17 cellular contexts compared by ENCODE assay signal in the genomic region with DNA sequence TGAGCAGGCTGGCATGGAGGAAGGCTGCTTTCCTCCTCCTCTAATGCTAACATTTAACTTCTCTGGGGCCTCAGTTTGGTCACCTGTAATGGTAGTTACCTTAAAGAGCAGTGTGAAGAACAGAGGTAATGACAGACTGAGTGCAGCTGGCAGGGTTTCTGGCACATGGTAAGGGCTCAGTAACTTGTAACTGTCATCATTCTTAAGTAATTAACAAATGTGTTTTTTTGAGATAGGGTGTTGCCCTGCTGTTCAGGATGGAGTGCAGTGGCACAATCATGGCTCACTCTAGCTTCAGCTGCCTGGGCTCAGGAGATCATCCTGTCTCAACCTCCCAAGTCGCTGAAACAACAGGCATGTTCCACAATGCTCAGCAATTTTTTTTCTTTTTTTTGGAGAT.
A peak's percentile ranks its signal among the peaks of the same experiment; 100 is the strongest.
DNase-seq lines count a peak whose midpoint lies in the region; ATAC-seq and TF ChIP-seq lines count a peak whose summit lies in the region.
"Had no signal": no experiment of that assay in that cellular context is flagged by ENCODE, and none has a peak within 500 bp of the region (broad histone marks: within the 10 kb centered on the region; RNA-seq: fewer than 3 reads in every experiment).

No MANE protein-coding gene starts in this region.

- H3K36me3 ChIP-seq in OCI-LY3 (replicated peaks; ENCODE audit: low read depth, low read length) (peaks cover 6% of the 10 kb centered on the region), neural progenitor cell (no peaks in the 10 kb centered on the region), mucosa of descending colon (ENCODE audit: low read depth) (no peaks in the 10 kb centered on the region)
- H3K36me3 ChIP-seq: pancreas, vagina had no signal

- ATAC-seq in GM21447 (IDR thresholded peaks at IDR 0.05; ENCODE audit: unreplicated experiment) (peak; percentile 6), HG03097 (IDR thresholded peaks at IDR 0.05; ENCODE audit: low FRiP score, unreplicated experiment) (no peak), mucosa of descending colon (no peak)
- ATAC-seq: gastroesophageal sphincter had no signal

- peaks cover 52% of the 10 kb centered on the region for H3K4me1 Mint-ChIP-seq in neural progenitor cell
- H3K4me1 Mint-ChIP-seq: activated CD4-positive, alpha-beta T cell treated with anti-CD3 and anti-CD28 coated beads, Interleukin-2, amount 10 ng/mL, durations not matched to agents 24 days and 14 days had no signal

- peaks cover 15% of the 10 kb centered on the region for H3K36me3 Mint-ChIP-seq in neural progenitor cell

- H3K9me3 ChIP-seq in OCI-LY3 (ENCODE audit: insufficient read depth, low read length): no peaks in the 10 kb centered on the region
- H3K9me3 ChIP-seq in neural progenitor cell (ENCODE audit: low read depth): no peaks in the 10 kb centered on the region
- no peaks in the 10 kb centered on the region for H3K9me3 ChIP-seq in mucosa of descending colon
- H3K9me3 ChIP-seq: gastroesophageal sphincter, pancreas, vagina had no signal

- intact Hi-C loops in mucosa of descending colon (cut with DNase I, micrococcal nuclease): loop anchor here in 1 of 2 donors (10.0 kb wide), 1 partner anchor 805 kb away; no protein-coding TSS in a partner anchor

- peak overlapping the region; percentile 74 for H3K27ac Mint-ChIP-seq in neural progenitor cell
- H3K27ac Mint-ChIP-seq: activated CD4-positive, alpha-beta T cell treated with anti-CD3 and anti-CD28 coated beads, Interleukin-2, amount 10 ng/mL, durations not matched to agents 24 days and 14 days had no signal

- H4K20me1 ChIP-seq in OCI-LY3 (ENCODE audit: insufficient read depth, low read length) (0 out of 2 replicates have a peak, but pooled peaks cover 3% of the 10 kb centered on the region), neural progenitor cell (ENCODE audit: low read depth) (no peaks in the 10 kb centered on the region)

- peaks cover 29% of the 10 kb centered on the region for H3K4me1 ChIP-seq in OCI-LY3 (ENCODE audit: low read length)
- H3K4me1 ChIP-seq in neural progenitor cell: peaks cover 15% of the 10 kb centered on the region
- no peaks in the 10 kb centered on the region for H3K4me1 ChIP-seq in mucosa of descending colon (ENCODE audit: low read depth)
- H3K4me1 ChIP-seq: vagina had no signal

- no peaks in the 10 kb centered on the region for H3K9me3 Mint-ChIP-seq in neural progenitor cell
- H3K9me3 Mint-ChIP-seq: activated CD4-positive, alpha-beta T cell treated with anti-CD3 and anti-CD28 coated beads, Interleukin-2, amount 10 ng/mL, durations not matched to agents 24 days and 14 days had no signal

- H2AFZ ChIP-seq in OCI-LY3 (ENCODE audit: low read depth, low read length) (no peak overlapping the region), neural progenitor cell (replicated peaks) (no peak overlapping the region)

- peak overlapping the region; percentile 21 for H3K4me3 Mint-ChIP-seq in neural progenitor cell
- H3K4me3 Mint-ChIP-seq: activated CD4-positive, alpha-beta T cell treated with anti-CD3 and anti-CD28 coated beads, Interleukin-2, amount 10 ng/mL, durations not matched to agents 24 days and 14 days had no signal

- H3K9ac ChIP-seq in OCI-LY3 (ENCODE audit: low read length): 0 out of 2 replicates have a peak overlapping the region, but pooled peaks have one; percentile 5
- no peak overlapping the region for H3K9ac ChIP-seq in neural progenitor cell

- H3K27me3 ChIP-seq in OCI-LY3 (ENCODE audit: low read depth, low read length) (no peaks in the 10 kb centered on the region), neural progenitor cell (no peaks in the 10 kb centered on the region)
- H3K27me3 ChIP-seq: gastroesophageal sphincter, pancreas, vagina had no signal

- TF ChIP-seq CTCF in OCI-LY3 (IDR thresholded peaks at IDR 0.05; ENCODE audit: low read depth, low read length) (no peak), neural progenitor cell (IDR thresholded peaks at IDR 0.05) (no peak), mucosa of descending colon (IDR thresholded peaks at IDR 0.05) (no peak)

- H3K4me3 ChIP-seq in GM08714 (ENCODE audit: low read length): peak overlapping the region; percentile 17; the same call in 1 of the 2 replicates
- H3K4me3 ChIP-seq in OCI-LY3 (ENCODE audit: low read length): peak overlapping the region; percentile 31; the same call in 1 of the 2 replicates
- H3K4me3 ChIP-seq in neural progenitor cell: no peak overlapping the region
- no peak overlapping the region for H3K4me3 ChIP-seq in mucosa of descending colon
- H3K4me3 ChIP-seq: gastroesophageal sphincter, pancreas, skin epidermis, vagina had no signal

- H3K4me2 ChIP-seq in OCI-LY3 (ENCODE audit: low read length) (peak overlapping the region; percentile 55), neural progenitor cell (peak overlapping the region; percentile 36)

- H3K27me3 Mint-ChIP-seq in neural progenitor cell (ENCODE audit: insufficient read depth, low read depth): peaks cover 8% of the 10 kb centered on the region
- H3K27me3 Mint-ChIP-seq: activated CD4-positive, alpha-beta T cell treated with anti-CD3 and anti-CD28 coated beads, Interleukin-2, amount 10 ng/mL, durations not matched to agents 24 days and 14 days had no signal

- H3K79me2 ChIP-seq in OCI-LY3 (ENCODE audit: low read length) (no peaks in the 10 kb centered on the region), neural progenitor cell (ENCODE audit: low read depth) (no peaks in the 10 kb centered on the region)

- no peaks in the 10 kb centered on the region for H3F3A ChIP-seq in neural progenitor cell (ENCODE audit: low read depth)

- DNase-seq in neural progenitor cell (ENCODE audit: low spot score) (no peak), DMS79 treated with DMSO at 0.1 percent for 48 hours (lab: John Stamatoyannopoulos, UW) (no peak), mucosa of descending colon (no peak)
- DNase-seq: activated CD4-positive, alpha-beta T cell treated with anti-CD3 and anti-CD28 coated beads, Interleukin-2, amount 10 ng/mL, durations not matched to agents 24 days and 14 days; activated effector memory CD4-positive, alpha-beta T cell treated with Interleukin-2 at 50 U/mL for 16 hours; AML-193; Calu3; NCI-H82; pancreas; stimulated activated CD4-positive, alpha-beta T cell treated with anti-CD3 and anti-CD28 coated beads, Interleukin-4, amount 100 ng/mL, for 24 hours had no signal

- H3K27ac ChIP-seq in OCI-LY3 (ENCODE audit: low read length) (peak overlapping the region; percentile 34), neural progenitor cell (no peak overlapping the region)
- H3K27ac ChIP-seq: gastroesophageal sphincter, pancreas, skin epidermis, vagina had no signal

Comparison
In these comparisons a context has a peak if more than half of its experiments do, and no peak if none do; other contexts are left out.
1. H3K4me3 ChIP-seq: peak in GM08714 (single experiment) and OCI-LY3 (single experiment); none in neural progenitor cell (single experiment) and mucosa of descending colon (single experiment).